In the genomic region with DNA sequence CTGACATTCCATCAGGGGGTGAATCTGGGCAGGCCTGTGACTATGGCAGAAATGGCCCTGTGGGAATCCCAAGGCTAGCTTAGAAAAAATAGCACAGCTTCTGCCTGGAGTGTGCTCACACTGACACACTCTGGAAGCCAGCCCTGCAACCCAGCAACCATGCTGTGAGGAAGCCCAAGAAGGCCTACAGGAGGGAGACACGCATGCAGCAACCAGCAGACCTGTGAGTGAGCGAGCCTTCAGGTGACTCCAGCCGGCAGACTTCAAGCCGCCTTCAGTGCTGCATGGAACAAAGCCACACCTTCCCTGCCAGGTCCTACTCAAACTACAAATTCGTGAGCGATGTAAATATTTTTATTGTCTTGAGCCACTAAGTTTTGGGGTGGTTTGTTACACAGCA, we compare ENCODE assay signal across 28 cellular contexts.
"Had no signal": no experiment of that assay in that cellular context is flagged by ENCODE, and none has a peak within 500 bp of the region (broad histone marks: within the 10 kb centered on the region; RNA-seq: fewer than 3 reads in every experiment).

No MANE protein-coding gene starts in this region.

- H3K36me3 Mint-ChIP-seq: activated naive CD8-positive, alpha-beta T cell treated with anti-CD3 and anti-CD28 coated beads for 36 hours had no signal

- H3K27ac Mint-ChIP-seq: activated CD4-positive, alpha-beta T cell treated with anti-CD3 and anti-CD28 coated beads, Interleukin-2, amount 10 ng/mL, durations not matched to agents 24 days and 14 days; activated CD8-positive, alpha-beta T cell treated with anti-CD3 and anti-CD28 coated beads for 36 hours; activated naive CD8-positive, alpha-beta T cell treated with anti-CD3 and anti-CD28 coated beads for 36 hours; activated T-cell treated with anti-CD3 and anti-CD28 coated beads, Interleukin-2, amount 50 U/mL, for 72 hours; activated T-helper 17 cell treated with anti-CD3 and anti-CD28 coated beads, Interleukin-2, amount 50 U/mL, for 72 hours had no signal

- H3K27ac ChIP-seq: body of pancreas, SJCRH30, SK-N-MC, WERI-Rb-1 had no signal

- H3K4me3 ChIP-seq: body of pancreas, MG63, SJCRH30, SK-N-MC had no signal

- H3K9me3 Mint-ChIP-seq: activated CD4-positive, alpha-beta T cell treated with anti-CD3 and anti-CD28 coated beads, Interleukin-2, amount 10 ng/mL, durations not matched to agents 24 days and 14 days; activated CD8-positive, alpha-beta T cell treated with anti-CD3 and anti-CD28 coated beads for 36 hours; activated naive CD8-positive, alpha-beta T cell treated with anti-CD3 and anti-CD28 coated beads for 36 hours; activated T-cell treated with anti-CD3 and anti-CD28 coated beads, Interleukin-2, amount 50 U/mL, for 72 hours; activated T-helper 17 cell treated with anti-CD3 and anti-CD28 coated beads, Interleukin-2, amount 50 U/mL, for 72 hours had no signal

- H3K4me1 Mint-ChIP-seq: activated CD4-positive, alpha-beta T cell treated with anti-CD3 and anti-CD28 coated beads, Interleukin-2, amount 10 ng/mL, durations not matched to agents 24 days and 14 days; activated naive CD8-positive, alpha-beta T cell treated with anti-CD3 and anti-CD28 coated beads for 36 hours; activated T-helper 17 cell treated with anti-CD3 and anti-CD28 coated beads, Interleukin-2, amount 50 U/mL, for 72 hours had no signal

- H3K27me3 ChIP-seq: body of pancreas, MG63, SJCRH30 had no signal

- DNase-seq: activated CD4-positive, alpha-beta T cell treated with anti-CD3 and anti-CD28 coated beads, Interleukin-2, amount 10 ng/mL, durations not matched to agents 24 days and 14 days; activated CD4-positive, alpha-beta T cell treated with anti-CD3 and anti-CD28 coated beads, Interleukin-2, amount 50 U/mL, for 4 hours; activated CD4-positive, CD25-positive, alpha-beta regulatory T cell; activated CD8-positive, alpha-beta T cell treated with anti-CD3 and anti-CD28 coated beads for 36 hours; activated effector memory CD4-positive, alpha-beta T cell treated with anti-CD3 and anti-CD28 coated beads, Interleukin-2, amount 50 U/mL, for 16 hours; activated naive CD4-positive, alpha-beta T cell; activated naive CD4-positive, alpha-beta T cell treated with anti-CD3 and anti-CD28 coated beads, Interleukin-2, amount 50 U/mL, for 16 hours; activated naive CD8-positive, alpha-beta T cell treated with anti-CD3 and anti-CD28 coated beads for 36 hours; activated T-cell treated with anti-CD3 and anti-CD28 coated beads, Interleukin-2, amount 50 U/mL, for 1 hour; activated T-cell treated with anti-CD3 and anti-CD28 coated beads, Interleukin-2, amount 50 U/mL, for 72 hours; amniotic stem cell; body of pancreas; Kasumi-1; KG1; MG63; MV-4-11; NCI-H1092 treated with DMSO at 0.1 percent for 48 hours; NCI-H1417; NCI-H187 treated with DMSO at 0.1 percent for 48 hours; NCI-H2081; NCI-H226; NCI-H446 treated with DMSO at 0.1 percent for 48 hours; NCI-H524; T1000; WERI-Rb-1 had no signal

- H3K4me3 Mint-ChIP-seq: activated CD4-positive, alpha-beta T cell treated with anti-CD3 and anti-CD28 coated beads, Interleukin-2, amount 10 ng/mL, durations not matched to agents 24 days and 14 days; activated CD8-positive, alpha-beta T cell treated with anti-CD3 and anti-CD28 coated beads for 36 hours; activated naive CD8-positive, alpha-beta T cell treated with anti-CD3 and anti-CD28 coated beads for 36 hours; activated T-cell treated with anti-CD3 and anti-CD28 coated beads, Interleukin-2, amount 50 U/mL, for 72 hours; activated T-helper 17 cell treated with anti-CD3 and anti-CD28 coated beads, Interleukin-2, amount 50 U/mL, for 72 hours had no signal

- H3K27me3 Mint-ChIP-seq: activated naive CD8-positive, alpha-beta T cell treated with anti-CD3 and anti-CD28 coated beads for 36 hours had no signal
